ENCODE assay signal across 15 cellular contexts in the genomic region with DNA sequence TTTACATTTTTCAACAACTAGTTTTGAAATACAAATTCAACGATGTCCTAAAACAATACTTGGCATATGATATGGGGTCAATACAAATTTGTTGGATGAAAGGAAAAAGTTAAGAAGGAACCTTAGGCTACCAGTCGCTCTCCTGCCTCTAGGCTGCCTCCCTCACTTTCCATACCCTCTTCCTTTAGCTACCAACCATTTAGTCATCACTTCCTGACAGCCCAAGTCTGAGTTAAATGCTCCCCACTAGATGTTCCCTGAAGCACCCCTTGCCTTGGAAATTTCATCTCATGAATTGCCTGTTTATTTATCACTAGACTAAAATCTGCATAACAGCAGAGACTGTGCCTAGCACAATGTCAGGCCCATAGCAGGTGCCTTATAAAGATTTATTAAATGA. TPM values are rescaled to one million over a fixed set of nuclear protein-coding genes. Genes with fewer than 3 reads are reported as not detected.
A peak's percentile ranks its signal among the peaks of the same experiment; 100 is the strongest.
DNase-seq lines count a peak whose midpoint lies in the region; ATAC-seq lines count a peak whose summit lies in the region.
"Had no signal": no experiment of that assay in that cellular context is flagged by ENCODE, and none has a peak within 500 bp of the region (broad histone marks: within the 10 kb centered on the region; RNA-seq: fewer than 3 reads in every experiment).

No MANE protein-coding gene starts in this region.

- no peak overlapping the region for H3K4me3 ChIP-seq in naive thymus-derived CD4-positive, alpha-beta T cell (ENCODE audit: low read length)
- no peak overlapping the region for H3K4me3 ChIP-seq in MG63
- H3K4me3 ChIP-seq: upper lobe of right lung had no signal

- no peaks in the 10 kb centered on the region for H3K36me3 Mint-ChIP-seq in activated naive CD8-positive, alpha-beta T cell
- peaks cover 14% of the 10 kb centered on the region for H3K36me3 Mint-ChIP-seq in activated naive CD8-positive, alpha-beta T cell treated with anti-CD3 and anti-CD28 coated beads, Interleukin-2, amount 50 U/mL, for 24 hours (ENCODE audit: low read depth)
- H3K36me3 Mint-ChIP-seq in activated T-helper 17 cell treated with anti-CD3 and anti-CD28 coated beads, Interleukin-2, amount 50 U/mL, for 72 hours (ENCODE audit: low read depth), result peaks cover 17% of the 10 kb centered on the region
- peaks cover 0 to 8% (median 0%) of the 10 kb centered on the region in 5 donors for H3K36me3 Mint-ChIP-seq in naive thymus-derived CD4-positive, alpha-beta T cell
- H3K36me3 Mint-ChIP-seq: memory B cell had no signal

- H3K4me3 Mint-ChIP-seq in activated naive CD8-positive, alpha-beta T cell, result no peak overlapping the region
- H3K4me3 Mint-ChIP-seq in activated naive CD8-positive, alpha-beta T cell treated with anti-CD3 and anti-CD28 coated beads, Interleukin-2, amount 50 U/mL, for 24 hours, result no peak overlapping the region
- H3K4me3 Mint-ChIP-seq in activated T-helper 17 cell treated with anti-CD3 and anti-CD28 coated beads, Interleukin-2, amount 50 U/mL, for 72 hours, result peak overlapping the region; percentile 1
- H3K4me3 Mint-ChIP-seq in naive thymus-derived CD4-positive, alpha-beta T cell, result peak overlapping the region in 6 of 10 donors; percentile 3 to 52 (median 30)
- H3K4me3 Mint-ChIP-seq: activated naive CD8-positive, alpha-beta T cell treated with anti-CD3 and anti-CD28 coated beads, Interleukin-2, amount 10 ng/mL, durations not matched to agents 7 days and 5 days; memory B cell; stimulated activated effector memory CD8-positive, alpha-beta T cell treated with anti-CD3 and anti-CD28 coated beads, Interleukin-12 subunit alpha, Interleukin-12 subunit beta, amount 100 ng/mL, for 72 hours had no signal

- no peaks in the 10 kb centered on the region for H3K9me3 ChIP-seq in naive thymus-derived CD4-positive, alpha-beta T cell (ENCODE audit: control insufficient read depth in 2 of 3, low read length in 3 of 3)
- no peaks in the 10 kb centered on the region for H3K9me3 ChIP-seq in MG63
- H3K9me3 ChIP-seq: upper lobe of right lung had no signal

- H3K4me1 ChIP-seq in naive thymus-derived CD4-positive, alpha-beta T cell (ENCODE audit: control insufficient read depth in 2 of 2, insufficient read depth in 2 of 2, low read length in 2 of 2), result peaks cover 3 to 4% of the 10 kb centered on the region in 2 donors

- POLR2A ChIA-PET in naive thymus-derived CD4-positive, alpha-beta T cell (lab: Charles Lee), result interaction anchor here (1.3 to 1.8 kb wide), 2 partner anchors 16 to 17 kb away, joined by 3 to 4 read pairs; no protein-coding TSS in a partner anchor

- H3K9me3 Mint-ChIP-seq in activated naive CD8-positive, alpha-beta T cell (ENCODE audit: low read depth), result no peaks in the 10 kb centered on the region
- no peaks in the 10 kb centered on the region for H3K9me3 Mint-ChIP-seq in activated naive CD8-positive, alpha-beta T cell treated with anti-CD3 and anti-CD28 coated beads, Interleukin-2, amount 50 U/mL, for 24 hours
- H3K9me3 Mint-ChIP-seq in activated T-helper 17 cell treated with anti-CD3 and anti-CD28 coated beads, Interleukin-2, amount 50 U/mL, for 72 hours, result no peaks in the 10 kb centered on the region
- no peaks in the 10 kb centered on the region for H3K9me3 Mint-ChIP-seq in naive thymus-derived CD4-positive, alpha-beta T cell
- H3K9me3 Mint-ChIP-seq: activated naive CD8-positive, alpha-beta T cell treated with anti-CD3 and anti-CD28 coated beads, Interleukin-2, amount 10 ng/mL, durations not matched to agents 7 days and 5 days; memory B cell; stimulated activated effector memory CD8-positive, alpha-beta T cell treated with anti-CD3 and anti-CD28 coated beads, Interleukin-12 subunit alpha, Interleukin-12 subunit beta, amount 100 ng/mL, for 72 hours had no signal

- no peak for ATAC-seq in activated naive CD8-positive, alpha-beta T cell treated with anti-CD3 and anti-CD28 coated beads, Interleukin-2, amount 50 U/mL, for 24 hours
- no peak for ATAC-seq in activated T-helper 17 cell treated with anti-CD3 and anti-CD28 coated beads, Interleukin-2, amount 50 U/mL, for 72 hours (replicated peaks)
- ATAC-seq in naive thymus-derived CD4-positive, alpha-beta T cell, result no peak
- ATAC-seq in GM21529 (IDR thresholded peaks at IDR 0.05; ENCODE audit: unreplicated experiment), result no peak
- ATAC-seq: stimulated activated effector memory CD8-positive, alpha-beta T cell treated with anti-CD3 and anti-CD28 coated beads, Interleukin-12 subunit alpha, Interleukin-12 subunit beta, amount 100 ng/mL, for 72 hours; upper lobe of right lung had no signal

- no peaks in the 10 kb centered on the region for H3K27me3 Mint-ChIP-seq in activated naive CD8-positive, alpha-beta T cell
- no peaks in the 10 kb centered on the region for H3K27me3 Mint-ChIP-seq in activated naive CD8-positive, alpha-beta T cell treated with anti-CD3 and anti-CD28 coated beads, Interleukin-2, amount 50 U/mL, for 24 hours
- no peaks in the 10 kb centered on the region for H3K27me3 Mint-ChIP-seq in activated T-helper 17 cell treated with anti-CD3 and anti-CD28 coated beads, Interleukin-2, amount 50 U/mL, for 72 hours
- peaks cover 0 to 11% (median 0%) of the 10 kb centered on the region in 5 donors for H3K27me3 Mint-ChIP-seq in naive thymus-derived CD4-positive, alpha-beta T cell
- H3K27me3 Mint-ChIP-seq: memory B cell had no signal

- intact Hi-C loops in naive thymus-derived CD4-positive, alpha-beta T cell (cut with micrococcal nuclease), result no loop called here

- no peaks in the 10 kb centered on the region for H3K36me3 ChIP-seq in naive thymus-derived CD4-positive, alpha-beta T cell (ENCODE audit: control insufficient read depth in 2 of 3, insufficient read depth in 3 of 3, low read length in 3 of 3)
- H3K36me3 ChIP-seq in MG63, result peaks cover 15% of the 10 kb centered on the region
- H3K36me3 ChIP-seq: upper lobe of right lung had no signal

- DNase-seq in activated naive CD8-positive, alpha-beta T cell treated with anti-CD3 and anti-CD28 coated beads, Interleukin-2, amount 50 U/mL, for 24 hours, result no peak
- DNase-seq in HT1080 (ENCODE audit: low read depth) (peak; percentile 76), MG63 (no peak), NCI-H524 treated with DMSO at 0.1 percent for 48 hours (lab: John Stamatoyannopoulos, UW) (no peak)
- DNase-seq in naive thymus-derived CD4-positive, alpha-beta T cell, result no peak
- DNase-seq: activated naive CD8-positive, alpha-beta T cell treated with anti-CD3 and anti-CD28 coated beads, Interleukin-2, amount 10 ng/mL, durations not matched to agents 7 days and 5 days; cerebellar nuclear complex; NCI-H1417; NCI-H2227 treated with DMSO at 0.1 percent for 48 hours; upper lobe of right lung had no signal

- peaks cover 20% of the 10 kb centered on the region for H3K4me1 Mint-ChIP-seq in activated naive CD8-positive, alpha-beta T cell (ENCODE audit: low read depth)
- H3K4me1 Mint-ChIP-seq in activated naive CD8-positive, alpha-beta T cell treated with anti-CD3 and anti-CD28 coated beads, Interleukin-2, amount 50 U/mL, for 24 hours, result peaks cover 25% of the 10 kb centered on the region
- H3K4me1 Mint-ChIP-seq in activated T-helper 17 cell treated with anti-CD3 and anti-CD28 coated beads, Interleukin-2, amount 50 U/mL, for 72 hours, result peaks cover 6% of the 10 kb centered on the region
- H3K4me1 Mint-ChIP-seq in naive thymus-derived CD4-positive, alpha-beta T cell, result peaks cover 12 to 25% (median 19%) of the 10 kb centered on the region in 7 donors

- no peak overlapping the region for H3K27ac ChIP-seq in naive thymus-derived CD4-positive, alpha-beta T cell (ENCODE audit: low read depth, low read length)
- H3K27ac ChIP-seq: upper lobe of right lung had no signal

- no peaks in the 10 kb centered on the region for H3K27me3 ChIP-seq in naive thymus-derived CD4-positive, alpha-beta T cell (ENCODE audit: control insufficient read depth in 2 of 2, insufficient read depth in 2 of 2, low read length in 2 of 2)
- no peaks in the 10 kb centered on the region for H3K27me3 ChIP-seq in MG63
- H3K27me3 ChIP-seq: upper lobe of right lung had no signal

- CTCF ChIA-PET in naive thymus-derived CD4-positive, alpha-beta T cell (lab: Charles Lee), result no interaction called here

- H3K27ac Mint-ChIP-seq in activated naive CD8-positive, alpha-beta T cell, result peak overlapping the region; percentile 0
- H3K27ac Mint-ChIP-seq in activated naive CD8-positive, alpha-beta T cell treated with anti-CD3 and anti-CD28 coated beads, Interleukin-2, amount 50 U/mL, for 24 hours, result no peak overlapping the region
- no peak overlapping the region for H3K27ac Mint-ChIP-seq in activated T-helper 17 cell treated with anti-CD3 and anti-CD28 coated beads, Interleukin-2, amount 50 U/mL, for 72 hours
- H3K27ac Mint-ChIP-seq in naive thymus-derived CD4-positive, alpha-beta T cell, result peak overlapping the region in 2 of 9 donors; percentile 59 to 62
- H3K27ac Mint-ChIP-seq: activated naive CD8-positive, alpha-beta T cell treated with anti-CD3 and anti-CD28 coated beads, Interleukin-2, amount 10 ng/mL, durations not matched to agents 7 days and 5 days; memory B cell; stimulated activated effector memory CD8-positive, alpha-beta T cell treated with anti-CD3 and anti-CD28 coated beads, Interleukin-12 subunit alpha, Interleukin-12 subunit beta, amount 100 ng/mL, for 72 hours had no signal

RNA-seq across cellular contexts. Expression of a gene that starts 2.7 kb away (rescaled TPM):
- 118 and 138 TPM in 2 replicates for total RNA-seq in HT1080 (2014; rRNA removed; shearing (Covaris generic))
- 77.4 and 85.9 TPM in 2 replicates for polyA plus RNA-seq in HT1080 (2015; cell fraction: cytosol; rRNA removed)
- 305 and 326 TPM in 2 replicates for polyA plus RNA-seq in HT1080 (2015; cell fraction: nucleus; rRNA removed)
- 100 to 1,000 TPM in 1 of 2 donors, 10 to 100 TPM in 1; 90.3 to 147 TPM for total RNA-seq in activated T-helper 17 cell treated with anti-CD3 and anti-CD28 coated beads, Interleukin-2, amount 50 U/mL, for 72 hours
- 100 to 1,000 TPM in 3 of 5 experiments, 10 to 100 TPM in 2; 72.6 to 142 (median 127) TPM for total RNA-seq in naive thymus-derived CD4-positive, alpha-beta T cell
- polyA plus RNA-seq in naive thymus-derived CD4-positive, alpha-beta T cell, result 100 to 1,000 TPM in 1 of 2 donors, 10 to 100 TPM in 1; 87.3 to 105 TPM
- 128 and 138 TPM in 2 replicates for total RNA-seq in MG63 (2014; rRNA removed; shearing (Covaris generic); ENCODE audit: low replicate concordance)

RNA-seq across cellular contexts. Expression of a gene that starts 18.2 kb away (rescaled TPM):
- total RNA-seq in HT1080 (2014; rRNA removed; shearing (Covaris generic)), result 16.1 and 21.9 TPM in 2 replicates
- polyA plus RNA-seq in HT1080 (2015; cell fraction: cytosol; rRNA removed), result 12.3 and 13.9 TPM in 2 replicates
- 13.3 TPM in 2 replicates for polyA plus RNA-seq in HT1080 (2015; cell fraction: nucleus; rRNA removed)
- total RNA-seq in activated T-helper 17 cell treated with anti-CD3 and anti-CD28 coated beads, Interleukin-2, amount 50 U/mL, for 72 hours, result 10 to 100 TPM; 20.7 to 21.7 TPM
- total RNA-seq in naive thymus-derived CD4-positive, alpha-beta T cell, result 10 to 100 TPM; 19.8 to 32.2 (median 25.6) TPM
- 10 to 100 TPM in 1 of 2 donors, 1 to 10 TPM in 1; 7.4 to 11.7 TPM for polyA plus RNA-seq in naive thymus-derived CD4-positive, alpha-beta T cell
- total RNA-seq in MG63 (2014; rRNA removed; shearing (Covaris generic); ENCODE audit: low replicate concordance), result 27.2 and 36.4 TPM in 2 replicates

Comparison
In these comparisons a context has a peak if more than half of its experiments do, and no peak if none do; other contexts are left out.
1. H3K4me3 Mint-ChIP-seq: peak in activated T-helper 17 cell treated with anti-CD3 and anti-CD28 coated beads, Interleukin-2, amount 50 U/mL, for 72 hours (single experiment) and naive thymus-derived CD4-positive, alpha-beta T cell (6 of 10); none in activated naive CD8-positive, alpha-beta T cell (single experiment) and activated naive CD8-positive, alpha-beta T cell treated with anti-CD3 and anti-CD28 coated beads, Interleukin-2, amount 50 U/mL, for 24 hours (single experiment).